In the genomic region with DNA sequence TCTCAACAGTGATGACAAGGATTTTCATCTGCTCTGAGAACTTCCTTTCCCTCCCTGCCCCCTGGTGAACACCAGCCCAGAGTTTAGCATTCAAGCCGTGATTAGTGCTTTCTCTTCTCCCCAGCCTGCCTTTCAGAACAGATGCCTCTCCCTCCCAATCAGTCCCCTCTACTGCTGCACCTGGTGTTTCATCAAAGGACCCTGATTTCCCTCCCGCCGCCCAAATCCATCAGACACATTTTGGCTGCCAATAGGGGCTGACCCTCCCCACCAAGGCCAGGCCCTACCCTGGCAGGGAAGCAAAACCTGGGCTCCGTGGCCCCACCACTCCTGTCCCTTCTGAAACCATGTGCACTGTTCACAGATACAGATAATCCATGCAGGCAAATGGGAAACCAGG, we compare ENCODE assay signal across 32 cellular contexts. TPM values are rescaled to one million over a fixed set of nuclear protein-coding genes. Genes with fewer than 3 reads are reported as not detected.
"Had no signal": no experiment of that assay in that cellular context is flagged by ENCODE, and none has a peak within 500 bp of the region (broad histone marks: within the 10 kb centered on the region; RNA-seq: fewer than 3 reads in every experiment).

No MANE protein-coding gene starts in this region.

- DNase-seq: activated CD4-positive, alpha-beta memory T cell treated with anti-CD3 and anti-CD28 coated beads for 36 hours; activated CD4-positive, alpha-beta T cell treated with anti-CD3 and anti-CD28 coated beads for 36 hours; activated CD4-positive, alpha-beta T cell treated with anti-CD3 and anti-CD28 coated beads, Interleukin-2, amount 10 ng/mL, durations not matched to agents 7 days and 5 days; activated CD8-positive, alpha-beta memory T cell treated with anti-CD3 and anti-CD28 coated beads, Interleukin-2, amount 50 U/mL, for 4 hours; activated naive CD4-positive, alpha-beta T cell; activated naive CD4-positive, alpha-beta T cell treated with anti-CD3 and anti-CD28 coated beads, Interleukin-2, amount 50 U/mL, for 16 hours; activated naive CD8-positive, alpha-beta T cell treated with anti-CD3 and anti-CD28 coated beads for 36 hours; activated T-cell treated with anti-CD3 and anti-CD28 coated beads for 4 hours; activated T-cell treated with anti-CD3 and anti-CD28 coated beads, Interleukin-2, amount 50 U/mL, for 4 hours; amniotic stem cell; aorta; brain microvascular endothelial cell; central memory CD4-positive, alpha-beta T cell; NCI-H1105; NCI-H1417 treated with DMSO at 0.1 percent for 48 hours; NCI-H187 treated with DMSO at 0.1 percent for 48 hours; NCI-H2081; NCI-H226; NCI-H446 treated with DMSO at 0.1 percent for 48 hours; NCI-H526; SW 1271; T-helper 1 cell; T-helper 2 cell; T-helper 9 cell had no signal

- H3K27ac ChIP-seq: brain microvascular endothelial cell, PC-9, RWPE1 had no signal

- H2AFZ ChIP-seq: PC-9 had no signal

- H3K4me1 Mint-ChIP-seq: activated CD4-positive, alpha-beta T cell treated with anti-CD3 and anti-CD28 coated beads for 36 hours; activated CD4-positive, alpha-beta T cell treated with anti-CD3 and anti-CD28 coated beads, Interleukin-2, amount 10 ng/mL, durations not matched to agents 7 days and 5 days; activated naive CD8-positive, alpha-beta T cell treated with anti-CD3 and anti-CD28 coated beads for 36 hours had no signal

- H3K4me3 ChIP-seq: K562, PC-9 had no signal

- H3K4me2 ChIP-seq: PC-9 had no signal

- H3K4me3 Mint-ChIP-seq: activated CD4-positive, alpha-beta memory T cell treated with anti-CD3 and anti-CD28 coated beads for 36 hours; activated CD4-positive, alpha-beta T cell treated with anti-CD3 and anti-CD28 coated beads for 36 hours; activated CD4-positive, alpha-beta T cell treated with anti-CD3 and anti-CD28 coated beads, Interleukin-2, amount 10 ng/mL, durations not matched to agents 7 days and 5 days; activated naive CD8-positive, alpha-beta T cell treated with anti-CD3 and anti-CD28 coated beads for 36 hours; activated T-cell treated with anti-CD3 and anti-CD28 coated beads, Interleukin-2, amount 50 U/mL, for 4 hours; activated T-helper 1 cell treated with anti-CD3 and anti-CD28 coated beads, Interleukin-12 subunit alpha, Interleukin-12 subunit beta, Interleukin-2, Interleukin-4 antibody, amounts not matched to agents 30 ng/mL and 10 ng/mL and 1 ng/mL, durations not matched to agents 14 hours and 24 hours and 36 hours had no signal

- H3K36me3 ChIP-seq: brain microvascular endothelial cell had no signal

- H3K36me3 Mint-ChIP-seq: activated CD4-positive, alpha-beta memory T cell treated with anti-CD3 and anti-CD28 coated beads for 36 hours; activated naive CD8-positive, alpha-beta T cell treated with anti-CD3 and anti-CD28 coated beads for 36 hours had no signal

- H3K27ac Mint-ChIP-seq: activated CD4-positive, alpha-beta memory T cell treated with anti-CD3 and anti-CD28 coated beads for 36 hours; activated CD4-positive, alpha-beta T cell treated with anti-CD3 and anti-CD28 coated beads for 36 hours; activated CD4-positive, alpha-beta T cell treated with anti-CD3 and anti-CD28 coated beads, Interleukin-2, amount 10 ng/mL, durations not matched to agents 7 days and 5 days; activated naive CD8-positive, alpha-beta T cell treated with anti-CD3 and anti-CD28 coated beads for 36 hours; activated T-helper 1 cell treated with anti-CD3 and anti-CD28 coated beads, Interleukin-12 subunit alpha, Interleukin-12 subunit beta, Interleukin-2, Interleukin-4 antibody, amounts not matched to agents 30 ng/mL and 10 ng/mL and 1 ng/mL, durations not matched to agents 14 hours and 24 hours and 36 hours had no signal

- ATAC-seq: activated CD4-positive, alpha-beta T cell treated with anti-CD3 and anti-CD28 coated beads for 36 hours; activated CD4-positive, CD25-positive, alpha-beta regulatory T cell treated with anti-CD3 and anti-CD28 coated beads, Interleukin-2, amount 50 U/mL, for 24 hours; activated T-cell treated with anti-CD3 and anti-CD28 coated beads, Interleukin-2, amount 50 U/mL, for 4 hours; K562; Right ventricle myocardium inferior had no signal

- H3K27me3 ChIP-seq: brain microvascular endothelial cell had no signal

- H3K9me3 Mint-ChIP-seq: activated naive CD8-positive, alpha-beta T cell treated with anti-CD3 and anti-CD28 coated beads for 36 hours had no signal

RNA-seq across cellular contexts. Expression of gene KLHDC7A, which starts 34.0 kb away (rescaled TPM):
- total RNA-seq: activated CD4-positive, alpha-beta memory T cell treated with anti-CD3 and anti-CD28 coated beads for 36 hours; activated CD4-positive, alpha-beta T cell treated with anti-CD3 and anti-CD28 coated beads for 36 hours; activated CD4-positive, alpha-beta T cell treated with anti-CD3 and anti-CD28 coated beads, Interleukin-2, amount 10 ng/mL, durations not matched to agents 7 days and 5 days; activated naive CD8-positive, alpha-beta T cell treated with anti-CD3 and anti-CD28 coated beads for 36 hours; activated T-cell treated with anti-CD3 and anti-CD28 coated beads, Interleukin-2, amount 50 U/mL, for 4 hours; activated T-helper 1 cell treated with anti-CD3 and anti-CD28 coated beads, Interleukin-12 subunit alpha, Interleukin-12 subunit beta, Interleukin-2, Interleukin-4 antibody, amounts not matched to agents 30 ng/mL and 10 ng/mL and 1 ng/mL, durations not matched to agents 14 hours and 24 hours and 36 hours; aorta; cerebellum; MCF 10A; Right ventricle myocardium inferior had no signal
- polyA plus RNA-seq: aorta had no signal
